ENCODE assay signal across 14 cellular contexts in genomic region chr14:68897559-68898160, GRCh38.
DNase-seq lines count a peak whose midpoint lies in the region; ATAC-seq and TF ChIP-seq lines count a peak whose summit lies in the region.
"Had no signal": no experiment of that assay in that cellular context is flagged by ENCODE, and none has a peak within 500 bp of the region (broad histone marks: within the 10 kb centered on the region; RNA-seq: fewer than 3 reads in every experiment).

No MANE protein-coding gene starts in this region.

- peak overlapping the region; percentile 38; the same call in 1 of the 2 replicates for H3K27ac ChIP-seq in BLaER1
- 0 out of 2 replicates have a peak overlapping the region, but pooled peaks have one; percentile 30 for H3K27ac ChIP-seq in GM23248
- H3K27ac ChIP-seq in breast epithelium, result peak overlapping the region; percentile 9 to 58
- H3K27ac ChIP-seq: upper lobe of left lung had no signal

- H3K36me3 ChIP-seq in BLaER1 (peaks cover 67% of the 10 kb centered on the region), GM23248 (ENCODE audit: low read depth) (peaks cover 78% of the 10 kb centered on the region), breast epithelium (peaks cover 5% of the 10 kb centered on the region)

- H3K9me3 ChIP-seq in BLaER1 (no peaks in the 10 kb centered on the region), GM23248 (ENCODE audit: low read depth) (no peaks in the 10 kb centered on the region), breast epithelium (no peaks in the 10 kb centered on the region)
- H3K9me3 ChIP-seq: upper lobe of left lung had no signal

- 95 to 96% methylated on average over 9 of the region's 9 CpGs for WGBS in GM23248 (ENCODE audit: low coverage in 1 of 2, low lambda C conversion rate in 2 of 2, missing lambda C conversion rate in 2 of 2), 2 experiments

- peaks cover 71% of the 10 kb centered on the region for H3F3A ChIP-seq in GM23248 (ENCODE audit: insufficient read depth)

- H3K4me1 ChIP-seq in BLaER1, result peaks cover 35% of the 10 kb centered on the region
- H3K4me1 ChIP-seq in GM23248 (ENCODE audit: insufficient read depth), result peaks cover 3% of the 10 kb centered on the region; the same call in 1 of the 2 replicates
- no peaks in the 10 kb centered on the region for H3K4me1 ChIP-seq in breast epithelium
- H3K4me1 ChIP-seq: upper lobe of left lung had no signal

- H3K4me2 ChIP-seq in BLaER1 (peak overlapping the region; percentile 73), GM23248 (ENCODE audit: unreplicated experiment) (no peak overlapping the region)

- H3K27me3 ChIP-seq in BLaER1 (no peaks in the 10 kb centered on the region), GM23248 (replicated peaks; ENCODE audit: insufficient read depth) (no peaks in the 10 kb centered on the region), breast epithelium (no peaks in the 10 kb centered on the region)
- H3K27me3 ChIP-seq: upper lobe of left lung had no signal

- in situ Hi-C loops in GM23248 (cut with MboI), result no loop called here

- no peaks in the 10 kb centered on the region for H3K27me3 Mint-ChIP-seq in natural killer cell treated with Interleukin-12 subunit alpha and Interleukin-12 subunit beta and Interleukin-15 and Interleukin-18, amount 100 ng/mL, for 72 hours

- peaks cover 90% of the 10 kb centered on the region for H3K79me2 ChIP-seq in GM23248 (ENCODE audit: insufficient read depth)

- H3K4me3 ChIP-seq in BLaER1 (no peak overlapping the region), GM23248 (no peak overlapping the region), breast epithelium (no peak overlapping the region)
- H3K4me3 ChIP-seq: upper lobe of left lung had no signal

- peak overlapping the region; percentile 55 to 63 for H3K27ac Mint-ChIP-seq in natural killer cell treated with Interleukin-12 subunit alpha and Interleukin-12 subunit beta and Interleukin-15 and Interleukin-18, amount 100 ng/mL, for 72 hours

- H3K4me3 Mint-ChIP-seq in natural killer cell treated with Interleukin-12 subunit alpha and Interleukin-12 subunit beta and Interleukin-15 and Interleukin-18, amount 100 ng/mL, for 72 hours, result no peak overlapping the region
- H3K4me3 Mint-ChIP-seq: activated T-cell treated with anti-CD3 and anti-CD28 coated beads, Interleukin-2, amount 50 U/mL, for 4 hours; T-helper 1 cell treated with Interleukin-12 subunit alpha and Interleukin-12 subunit beta and Interleukin-4 antibody, amounts not matched to agents 30 μg/mL and 1 μg/mL, for 36 hours had no signal

- no peaks in the 10 kb centered on the region for H3K9me3 Mint-ChIP-seq in natural killer cell treated with Interleukin-12 subunit alpha and Interleukin-12 subunit beta and Interleukin-15 and Interleukin-18, amount 100 ng/mL, for 72 hours
- H3K9me3 Mint-ChIP-seq: activated T-cell treated with anti-CD3 and anti-CD28 coated beads, Interleukin-2, amount 50 U/mL, for 4 hours; T-helper 1 cell treated with Interleukin-12 subunit alpha and Interleukin-12 subunit beta and Interleukin-4 antibody, amounts not matched to agents 30 μg/mL and 1 μg/mL, for 36 hours had no signal

- H2AFZ ChIP-seq in GM23248, result no peak overlapping the region

- H4K20me1 ChIP-seq in BLaER1 (no peaks in the 10 kb centered on the region), GM23248 (ENCODE audit: insufficient read depth) (no peaks in the 10 kb centered on the region)

- TF ChIP-seq CTCF in breast epithelium (IDR thresholded peaks at IDR 0.05) (no peak), omental fat pad (IDR thresholded peaks at IDR 0.05) (no peak)

- H3K9ac ChIP-seq in BLaER1, result peak overlapping the region; percentile 24; the same call in 1 of the 2 replicates
- no peak overlapping the region for H3K9ac ChIP-seq in GM23248

- ATAC-seq in natural killer cell treated with Interleukin-12 subunit alpha and Interleukin-12 subunit beta and Interleukin-15 and Interleukin-18, amount 100 ng/mL, for 72 hours, result no peak
- ATAC-seq in omental fat pad (ENCODE audit: low FRiP score), result no peak
- ATAC-seq: activated T-cell treated with anti-CD3 and anti-CD28 coated beads, Interleukin-2, amount 50 U/mL, for 4 hours had no signal

- TF ChIP-seq POLR2A in breast epithelium (IDR thresholded peaks at IDR 0.05), result no peak

- H3K4me1 Mint-ChIP-seq in natural killer cell treated with Interleukin-12 subunit alpha and Interleukin-12 subunit beta and Interleukin-15 and Interleukin-18, amount 100 ng/mL, for 72 hours (ENCODE audit: low read depth in 2 of 2), result peaks cover 25 to 30% of the 10 kb centered on the region in 2 donors

- intact Hi-C loops in breast epithelium (cut with DNase I; ENCODE audit: low total_unique reads), result no loop called here

- H3K9me2 ChIP-seq in GM23248 (ENCODE audit: insufficient read depth), result no peaks in the 10 kb centered on the region

- DNase-seq in GM23248 (no peak), breast epithelium (ENCODE audit: low spot score in 2 of 2) (no peak), omental fat pad (ENCODE audit: low spot score) (no peak), NCI-H2029 treated with DMSO at 0.1 percent for 48 hours (lab: John Stamatoyannopoulos, UW) (no peak), DMS114 treated with DMSO at 0.1 percent for 48 hours (lab: John Stamatoyannopoulos, UW; ENCODE audit: unreplicated experiment) (no peak), DMS 273 treated with DMSO at 0.1 percent for 48 hours (lab: John Stamatoyannopoulos, UW) (no peak)
- DNase-seq in natural killer cell treated with Interleukin-12 subunit alpha and Interleukin-12 subunit beta and Interleukin-15 and Interleukin-18, amount 100 ng/mL, for 72 hours (ENCODE audit: low spot score), result no peak
- DNase-seq: activated CD4-positive, CD25-positive, alpha-beta regulatory T cell treated with anti-CD3 and anti-CD28 coated beads, Interleukin-2, amount 50 U/mL, for 72 hours; activated T-cell treated with anti-CD3 and anti-CD28 coated beads, Interleukin-2, amount 50 U/mL, for 4 hours; DMS53; NCI-H748 treated with DMSO at 0.1 percent for 48 hours; upper lobe of left lung had no signal

- peaks cover 6% of the 10 kb centered on the region for H3K36me3 Mint-ChIP-seq in natural killer cell treated with Interleukin-12 subunit alpha and Interleukin-12 subunit beta and Interleukin-15 and Interleukin-18, amount 100 ng/mL, for 72 hours
